ENCODE assay signal across 14 cellular contexts in genomic region chr6:79246891-79247290, GRCh38.
DNase-seq lines count a peak whose midpoint lies in the region; ATAC-seq lines count a peak whose summit lies in the region.
"Had no signal": no experiment of that assay in that cellular context is flagged by ENCODE, and none has a peak within 500 bp of the region (broad histone marks: within the 10 kb centered on the region; RNA-seq: fewer than 3 reads in every experiment).

No MANE protein-coding gene starts in this region.

- DNase-seq in inferior parietal cortex (ENCODE audit: extremely low spot score) (no peak), LoVo (ENCODE audit: low spot score) (no peak), COLO668 (lab: John Stamatoyannopoulos, UW; ENCODE audit: unreplicated experiment) (no peak), T-helper 2 cell (no peak)
- DNase-seq: cerebellar nuclear complex, DMS79 treated with DMSO at 0.1 percent for 48 hours, GM23248, NCI-H2171 treated with DMSO at 0.1 percent for 48 hours, RPMI8226 had no signal

- ATAC-seq in GM18498 (IDR thresholded peaks at IDR 0.05; ENCODE audit: unreplicated experiment) (peak; percentile 85), GM19452 (IDR thresholded peaks at IDR 0.05; ENCODE audit: unreplicated experiment) (peak; percentile 77), HG02840 (IDR thresholded peaks at IDR 0.05; ENCODE audit: low FRiP score, unreplicated experiment) (peak; percentile 76), HG03460 (IDR thresholded peaks at IDR 0.05; ENCODE audit: unreplicated experiment) (peak; percentile 76)
- ATAC-seq: natural killer cell treated with Interleukin-12 subunit alpha and Interleukin-12 subunit beta and Interleukin-15 and Interleukin-18, amount 100 ng/mL, for 72 hours had no signal
